In genomic region chr13:105804561-105805190, GRCh38 we compare ENCODE assay signal across 13 cellular contexts.
A peak's percentile ranks its signal among the peaks of the same experiment; 100 is the strongest.
DNase-seq lines count a peak whose midpoint lies in the region; TF ChIP-seq lines count a peak whose summit lies in the region.
"Had no signal": no experiment of that assay in that cellular context is flagged by ENCODE, and none has a peak within 500 bp of the region (broad histone marks: within the 10 kb centered on the region; RNA-seq: fewer than 3 reads in every experiment).

No MANE protein-coding gene starts in this region.

- H3K36me3 ChIP-seq in MG63, result no peaks in the 10 kb centered on the region
- H3K36me3 ChIP-seq: neutrophil had no signal

- peak overlapping the region; percentile 11 for H3K27ac ChIP-seq in epithelial cell of prostate
- no peak overlapping the region for H3K27ac ChIP-seq in coronary artery
- H3K27ac ChIP-seq: neutrophil had no signal

- H3K9me3 ChIP-seq in MG63, result no peaks in the 10 kb centered on the region
- H3K9me3 ChIP-seq: neutrophil had no signal

- H3K27me3 ChIP-seq in MG63, result no peaks in the 10 kb centered on the region
- H3K27me3 ChIP-seq: neutrophil had no signal

- H3K4me3 ChIP-seq in MG63 (no peak overlapping the region), coronary artery (no peak overlapping the region)

- no peak for TF ChIP-seq CTCF in coronary artery (IDR thresholded peaks at IDR 0.05)

- DNase-seq in AG08396 (ENCODE audit: low spot score) (peak; percentile 20), MG63 (peak; percentile 55), epithelial cell of prostate (ENCODE audit: low read depth, low spot score) (no peak), myocyte (ENCODE audit: low read depth) (peak; percentile 56), activated gamma-delta T cell (lab: John Stamatoyannopoulos, UW) (no peak), coronary artery (ENCODE audit: low spot score) (no peak), GOT3 (lab: John Stamatoyannopoulos, UW) (no peak), NCI-H2171 treated with DMSO at 0.1 percent for 48 hours (lab: John Stamatoyannopoulos, UW) (no peak)
- DNase-seq: activated CD4-positive, CD25-positive, alpha-beta regulatory T cell treated with anti-CD3 and anti-CD28 coated beads, Interleukin-2, amount 50 U/mL, for 72 hours; AML-193; NCI-H1105; T-helper 1 cell had no signal

Comparison
In these comparisons a context has a peak if more than half of its experiments do, and no peak if none do; other contexts are left out.
1. DNase-seq: peak in AG08396 (single experiment), MG63 (single experiment) and myocyte (single experiment); none in epithelial cell of prostate (single experiment), activated gamma-delta T cell (single experiment), coronary artery (single experiment), GOT3 (single experiment) and NCI-H2171 treated with DMSO at 0.1 percent for 48 hours (single experiment).